In the genomic region with DNA sequence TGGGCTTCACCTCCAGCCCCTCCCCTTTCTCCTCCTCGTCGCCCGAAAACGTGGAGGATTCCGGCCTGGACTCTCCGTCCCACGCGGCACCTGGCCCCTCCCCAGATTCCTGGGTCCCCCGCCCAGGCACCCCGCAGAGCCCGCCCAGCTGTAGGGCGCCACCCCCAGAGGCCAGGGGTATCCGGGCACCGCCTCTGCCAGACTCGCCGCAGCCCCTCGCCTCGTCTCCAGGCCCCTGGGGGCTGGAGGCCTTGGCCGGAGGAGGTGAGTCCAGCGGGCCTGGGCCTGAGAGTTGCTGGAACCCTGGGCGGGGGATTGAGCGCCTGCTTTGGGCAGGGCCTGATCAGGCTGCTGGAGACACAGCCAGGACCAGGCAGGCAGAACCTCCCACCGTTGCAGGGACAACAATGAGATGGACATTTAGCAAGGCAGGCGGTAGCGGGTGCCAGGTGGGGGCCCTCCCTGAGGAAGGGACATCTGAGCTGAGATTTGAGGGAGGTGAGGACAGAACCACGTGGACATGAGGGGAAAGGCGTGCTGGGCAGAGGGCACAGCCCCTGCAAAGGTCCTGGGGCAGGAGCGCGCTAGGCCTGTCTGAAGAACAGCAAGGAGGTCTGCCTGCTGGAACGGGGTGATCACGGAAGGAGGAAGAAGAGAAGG, we compare ENCODE assay signal across 10 cellular contexts. TPM values are rescaled to one million over a fixed set of nuclear protein-coding genes. Genes with fewer than 3 reads are reported as not detected.
DNase-seq lines count a peak whose midpoint lies in the region; ATAC-seq lines count a peak whose summit lies in the region.
"Had no signal": no experiment of that assay in that cellular context is flagged by ENCODE, and none has a peak within 500 bp of the region (broad histone marks: within the 10 kb centered on the region; RNA-seq: fewer than 3 reads in every experiment).

No MANE protein-coding gene starts in this region.

- H3K4me3 Mint-ChIP-seq in activated naive CD8-positive, alpha-beta T cell treated with anti-CD3 and anti-CD28 coated beads, Interleukin-2, amount 50 U/mL, for 24 hours, result no peak overlapping the region

- H3K9me3 Mint-ChIP-seq in activated naive CD8-positive, alpha-beta T cell treated with anti-CD3 and anti-CD28 coated beads, Interleukin-2, amount 50 U/mL, for 24 hours, result no peaks in the 10 kb centered on the region

- H3K4me1 ChIP-seq in skeletal muscle satellite cell (ENCODE audit: control insufficient read depth, insufficient read depth, low read length), result peaks cover 7% of the 10 kb centered on the region
- H3K4me1 ChIP-seq: right lobe of liver had no signal

- H3K4me2 ChIP-seq in skeletal muscle satellite cell (ENCODE audit: low read length), result peak overlapping the region; percentile 37

- H3K27me3 ChIP-seq in skeletal muscle satellite cell (ENCODE audit: control insufficient read depth, insufficient read depth, low read length), result peaks cover 15% of the 10 kb centered on the region
- H3K27me3 ChIP-seq: right lobe of liver had no signal

- peaks cover 3% of the 10 kb centered on the region for H3K9me3 ChIP-seq in iPS-18c (ENCODE audit: control insufficient read depth, insufficient read depth, low read length)
- H3K9me3 ChIP-seq in skeletal muscle satellite cell (replicated peaks; ENCODE audit: low read length), result no peaks in the 10 kb centered on the region
- H3K9me3 ChIP-seq: right lobe of liver, tibial nerve had no signal

- no peaks in the 10 kb centered on the region for H3K36me3 ChIP-seq in skeletal muscle satellite cell (ENCODE audit: insufficient read depth, low read length)
- H3K36me3 ChIP-seq: right lobe of liver, tibial nerve had no signal

- DNase-seq in NCI-H2196 (lab: John Stamatoyannopoulos, UW; ENCODE audit: unreplicated experiment) (peak; percentile 40), NCI-H2196 treated with DMSO at 0.1 percent for 48 hours (lab: John Stamatoyannopoulos, UW; ENCODE audit: unreplicated experiment) (no peak), NCI-H2029 treated with DMSO at 0.1 percent for 48 hours (lab: John Stamatoyannopoulos, UW) (no peak), NOMO-1 treated with dmso at 0.1 percent for 144 hours (lab: John Stamatoyannopoulos, UW; ENCODE audit: unreplicated experiment) (no peak)
- DNase-seq in activated naive CD8-positive, alpha-beta T cell treated with anti-CD3 and anti-CD28 coated beads, Interleukin-2, amount 50 U/mL, for 24 hours, result no peak

- no peak overlapping the region for H3K9ac ChIP-seq in skeletal muscle satellite cell (ENCODE audit: low read depth, low read length)

- ATAC-seq in activated naive CD8-positive, alpha-beta T cell treated with anti-CD3 and anti-CD28 coated beads, Interleukin-2, amount 50 U/mL, for 24 hours, result no peak
- ATAC-seq in HG03354 (IDR thresholded peaks at IDR 0.05; ENCODE audit: poor library complexity, severe bottlenecking, unreplicated experiment), result no peak

- H3K36me3 Mint-ChIP-seq in activated naive CD8-positive, alpha-beta T cell treated with anti-CD3 and anti-CD28 coated beads, Interleukin-2, amount 50 U/mL, for 24 hours (ENCODE audit: low read depth), result peaks cover 11% of the 10 kb centered on the region

- H3K27ac Mint-ChIP-seq in activated naive CD8-positive, alpha-beta T cell treated with anti-CD3 and anti-CD28 coated beads, Interleukin-2, amount 50 U/mL, for 24 hours, result peak overlapping the region; percentile 55

- H3K27me3 Mint-ChIP-seq in activated naive CD8-positive, alpha-beta T cell treated with anti-CD3 and anti-CD28 coated beads, Interleukin-2, amount 50 U/mL, for 24 hours, result no peaks in the 10 kb centered on the region

- H3K4me3 ChIP-seq in iPS-18c (ENCODE audit: insufficient read depth, low read depth, low read length), result peak overlapping the region; percentile 62
- H3K4me3 ChIP-seq in skeletal muscle satellite cell (ENCODE audit: low read length), result no peak overlapping the region
- H3K4me3 ChIP-seq: right lobe of liver had no signal

- peaks cover 24% of the 10 kb centered on the region for H3K4me1 Mint-ChIP-seq in activated naive CD8-positive, alpha-beta T cell treated with anti-CD3 and anti-CD28 coated beads, Interleukin-2, amount 50 U/mL, for 24 hours

RNA-seq across cellular contexts. Expression of a gene that starts 16.2 kb away (rescaled TPM):
- not detected in 2 replicates for total RNA-seq in skeletal muscle satellite cell (2012; rRNA removed)

RNA-seq across cellular contexts. Expression of a gene that starts 27.5 kb away (rescaled TPM):
- 1.0 and 1.1 TPM in 2 replicates for total RNA-seq in skeletal muscle satellite cell (2012; rRNA removed)

RNA-seq across cellular contexts. Expression of a gene that starts 42.6 kb away (rescaled TPM):
- total RNA-seq in skeletal muscle satellite cell (2012; rRNA removed), result not detected in 2 replicates
- total RNA-seq: right lobe of liver, tibial nerve had no signal

RNA-seq across cellular contexts. Expression of a gene that starts 59.5 kb away (rescaled TPM):
- 20.3 and 31.2 TPM in 2 replicates for total RNA-seq in skeletal muscle satellite cell (2012; rRNA removed)
